In genomic region chr11:115502636-115503082, GRCh38 we compare ENCODE assay signal across 8 cellular contexts. TPM values are rescaled to one million over a fixed set of nuclear protein-coding genes. Genes with fewer than 3 reads are reported as not detected.
DNase-seq lines count a peak whose midpoint lies in the region; ATAC-seq and TF ChIP-seq lines count a peak whose summit lies in the region.

No MANE protein-coding gene starts in this region.

- H3K9me3 ChIP-seq in PC-3 (ENCODE audit: low read length) (no peaks in the 10 kb centered on the region), gastroesophageal sphincter (no peaks in the 10 kb centered on the region)

- H3K36me3 ChIP-seq in PC-3 (ENCODE audit: low read depth, low read length) (no peaks in the 10 kb centered on the region), gastroesophageal sphincter (no peaks in the 10 kb centered on the region), rectal smooth muscle tissue (ENCODE audit: control insufficient read depth, insufficient read depth, low read length) (no peaks in the 10 kb centered on the region)

- H3K27ac ChIP-seq in PC-3 (ENCODE audit: low read length) = no peak overlapping the region
- H3K27ac ChIP-seq in gastroesophageal sphincter = peak overlapping the region in 3 of 4 donors; percentile 87 to 94 (median 88)
- no peak overlapping the region for H3K27ac ChIP-seq in rectal smooth muscle tissue (ENCODE audit: low read depth, low read length)

- H3K4me3 ChIP-seq in GM08714 (ENCODE audit: low read length) (peak overlapping the region; percentile 40), PC-3 (ENCODE audit: low read length) (peak overlapping the region; percentile 64), gastroesophageal sphincter (peak overlapping the region; percentile 58 to 79), rectal smooth muscle tissue (ENCODE audit: low read length) (peak overlapping the region; percentile 79)

- H3K79me2 ChIP-seq in PC-3 (ENCODE audit: low read length) = no peaks in the 10 kb centered on the region

- H3K27me3 ChIP-seq in PC-3 (ENCODE audit: low read length) (peaks cover 67% of the 10 kb centered on the region), gastroesophageal sphincter (peaks cover 27% of the 10 kb centered on the region), rectal smooth muscle tissue (ENCODE audit: control insufficient read depth, insufficient read depth, low read length) (no peaks in the 10 kb centered on the region)

- ATAC-seq in PC-3 (no peak), gastroesophageal sphincter (no peak)

- intact Hi-C loops in PC-3 (cut with micrococcal nuclease) = no loop called here

- H3K4me1 ChIP-seq in PC-3 (ENCODE audit: insufficient read depth, low read length) (no peaks in the 10 kb centered on the region; the same call in 1 of the 2 replicates), gastroesophageal sphincter (peaks cover 0 to 42% (median 5%) of the 10 kb centered on the region in 3 donors), rectal smooth muscle tissue (ENCODE audit: control insufficient read depth, insufficient read depth, low read length) (no peaks in the 10 kb centered on the region)

- WGBS in gastroesophageal sphincter (ENCODE audit: low coverage in 1 of 2), 2 donors = 0% methylated on average over 3 of the region's 30 CpGs; no CpG with 5 or more reads in 1 of the 2 donors

- CTCF ChIA-PET in PC-3 (lab: Charles Lee) = interaction anchor here (0.6 kb wide), 1 partner anchor 774 kb away, joined by 4 read pairs; no protein-coding TSS in a partner anchor

- DNase-seq in PC-3 (no peak), COLO829 (ENCODE audit: low spot score) (no peak), CD1c-positive myeloid dendritic cell (ENCODE audit: extremely low spot score) (no peak), GF-D8 (lab: John Stamatoyannopoulos, UW) (no peak)
- DNase-seq in activated effector memory CD4-positive, alpha-beta T cell treated with anti-CD3 and anti-CD28 coated beads, Interleukin-2, amount 50 U/mL, for 16 hours = no peak

- no TSS peak for BruUV-seq in PC-3 (replicated peaks; lab: Mats Ljungman, UMichigan)

- no peak for TF ChIP-seq EP300 in gastroesophageal sphincter (IDR thresholded peaks at IDR 0.05)

- no peaks in the 10 kb centered on the region for H3K9me2 ChIP-seq in PC-3 (replicated peaks; ENCODE audit: low read length)

- POLR2A ChIA-PET in PC-3 (lab: Charles Lee; ENCODE audit: unreplicated experiment) = no interaction called here

- TF ChIP-seq CTCF in PC-3 (conservative IDR thresholded peaks at IDR 0.05; ENCODE audit: low read depth, low read length) = no peak
- no peak for TF ChIP-seq CTCF in gastroesophageal sphincter (IDR thresholded peaks at IDR 0.05)

- no peak overlapping the region for H3K9ac ChIP-seq in PC-3 (ENCODE audit: low read length)
- H3K9ac ChIP-seq in rectal smooth muscle tissue (ENCODE audit: low read length) = no peak overlapping the region

- H3K4me2 ChIP-seq in PC-3 (ENCODE audit: low read length) = peak overlapping the region; percentile 77

- H2AFZ ChIP-seq in PC-3 (ENCODE audit: low read length) = peak overlapping the region; percentile 54

- no peak for TF ChIP-seq POLR2A in gastroesophageal sphincter (IDR thresholded peaks at IDR 0.05)

- H4K20me1 ChIP-seq in PC-3 (ENCODE audit: low read length) = no peaks in the 10 kb centered on the region

- H3F3A ChIP-seq in PC-3 (ENCODE audit: low read length, unreplicated experiment) = no peaks in the 10 kb centered on the region

RNA-seq across cellular contexts. Expression of gene CADM1, which starts 1.6 kb away (rescaled TPM):
- total RNA-seq in PC-3 (2014; rRNA removed) (0.12 and 1.1 TPM in 2 replicates), gastroesophageal sphincter (10 to 100 TPM; 10.4 to 23.5 (median 17.1) TPM)

Comparison
In these comparisons a context has a peak if more than half of its experiments do, and no peak if none do; other contexts are left out.
1. H3K27ac ChIP-seq: peak in gastroesophageal sphincter (3 of 4); none in PC-3 (single experiment) and rectal smooth muscle tissue (single experiment).
2. Peak in every context shown above with its lines, with median percentiles within 50 percentile points of each other: H3K4me3 ChIP-seq.